Comparison of ENCODE assay signal across 2 cellular contexts in genomic region chr2:26876260-26876659, GRCh38.
TF ChIP-seq lines count a peak whose summit lies in the region.

No MANE protein-coding gene starts in this region.

TF ChIP-seq in HEK293, 187 proteins besides CTCF, POLR2A, EP300 and RAD21:
- TF ChIP-seq ZNF157 (tag by site-specific recombination; IDR thresholded peaks at IDR 0.05) (no peak), PRDM10 (tag by site-specific recombination; IDR thresholded peaks at IDR 0.05) (peak; percentile 61), ZNF785 (tag by site-specific recombination; IDR thresholded peaks at IDR 0.05) (no peak), KLF17 (tag by site-specific recombination; IDR thresholded peaks at IDR 0.05) (no peak), ZNF37A (tag by site-specific recombination; IDR thresholded peaks at IDR 0.05) (no peak)

TF ChIP-seq in K562, 482 proteins besides CTCF, POLR2A, EP300 and RAD21:
- TF ChIP-seq PRDM10 (IDR thresholded peaks at IDR 0.05; ENCODE audit: partially characterized antibody) (peak; percentile 59), MCM7 (IDR thresholded peaks at IDR 0.05) (no peak)
